ENCODE assay signal across 6 cellular contexts in the genomic region with DNA sequence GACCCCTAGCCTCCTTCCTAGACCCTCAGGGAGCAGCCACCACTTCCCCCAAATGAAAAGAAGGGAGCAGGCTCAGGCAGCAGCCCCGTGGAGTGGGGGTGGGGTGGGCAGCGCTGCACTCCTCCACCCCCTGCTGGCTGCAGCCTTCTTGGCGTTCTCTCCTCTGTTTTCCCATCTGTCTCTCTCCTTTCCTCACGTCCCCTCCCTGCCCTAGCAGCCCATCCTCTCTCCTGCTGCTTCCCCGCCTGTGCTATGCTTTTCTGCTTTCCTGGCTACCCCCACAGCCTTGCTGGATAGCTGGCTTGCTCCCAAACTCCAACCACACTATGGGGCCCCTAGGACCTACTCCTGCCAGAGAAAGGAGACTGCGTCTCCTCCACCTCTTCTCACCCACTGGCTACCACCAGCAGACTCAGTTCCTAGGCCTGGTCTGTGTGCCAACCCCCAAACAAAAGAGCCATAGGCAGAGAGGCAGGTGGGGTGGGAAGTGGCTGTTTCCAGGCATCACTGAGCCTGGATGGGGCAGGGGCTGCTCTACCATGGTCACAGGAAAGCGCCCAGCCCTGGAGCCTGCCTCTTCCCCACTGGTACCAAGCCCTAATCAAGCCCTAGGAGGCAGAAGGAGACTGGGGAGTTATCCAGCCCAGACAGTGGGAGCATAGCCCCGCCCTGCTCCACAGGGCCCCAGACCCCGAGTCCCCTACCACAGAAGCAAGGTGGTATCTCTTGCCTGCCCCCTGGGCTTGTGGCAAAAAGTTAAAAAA. TPM values are rescaled to one million over a fixed set of nuclear protein-coding genes. Genes with fewer than 3 reads are reported as not detected.
DNase-seq lines count a peak whose midpoint lies in the region; ATAC-seq and TF ChIP-seq lines count a peak whose summit lies in the region.

No MANE protein-coding gene starts in this region.

- CTCF ChIA-PET in Caco-2 (lab: Charles Lee), result no interaction called here

- peak in 1 of 2 experiments; percentile 50 for TF ChIP-seq CTCF in Caco-2 (IDR thresholded peaks at IDR 0.05; ENCODE audit: insufficient read depth in 1 of 2, low read depth in 1 of 2, low read length in 1 of 2, severe bottlenecking in 1 of 2, unreplicated experiment in 1 of 2)
- TF ChIP-seq CTCF in fibroblast of the aortic adventitia (IDR thresholded peaks at IDR 0.05; ENCODE audit: insufficient read depth, low read length), result peak; percentile 78

- H3K27me3 Mint-ChIP-seq in Caco-2 (ENCODE audit: insufficient read depth, unreplicated experiment), result no peaks in the 10 kb centered on the region

- H3K4me1 Mint-ChIP-seq in Caco-2 (ENCODE audit: low read depth, unreplicated experiment), result peaks cover 69% of the 10 kb centered on the region

- intact Hi-C loops in Caco-2 (cut with micrococcal nuclease; ENCODE audit: unreplicated experiment), result no loop called here

- no peak overlapping the region for H3K27ac Mint-ChIP-seq in Caco-2 (ENCODE audit: unreplicated experiment)

- no TSS peak for BruUV-seq in Caco-2 (replicated peaks; lab: Mats Ljungman, UMichigan)

- H3K9me3 ChIP-seq in Caco-2, result no peaks in the 10 kb centered on the region

- peaks cover 9% of the 10 kb centered on the region for H3K36me3 Mint-ChIP-seq in Caco-2 (ENCODE audit: insufficient read depth, unreplicated experiment)

- ATAC-seq in GM21619 (IDR thresholded peaks at IDR 0.05; ENCODE audit: unreplicated experiment) (no peak), HG03045 (IDR thresholded peaks at IDR 0.05; ENCODE audit: unreplicated experiment) (no peak)

- H3K4me3 ChIP-seq in Caco-2 (ENCODE audit: low read depth, low read length) (no peak overlapping the region), fibroblast of the aortic adventitia (ENCODE audit: low read depth, low read length) (no peak overlapping the region)

- no peaks in the 10 kb centered on the region; the same call in 1 of the 2 replicates for H3K36me3 ChIP-seq in Caco-2 (ENCODE audit: control insufficient read depth, insufficient read depth, low read length)

- POLR2A ChIA-PET in Caco-2 (lab: Charles Lee), result no interaction called here

- no peaks in the 10 kb centered on the region for H3K9me3 Mint-ChIP-seq in Caco-2 (ENCODE audit: unreplicated experiment)

- H3K4me1 ChIP-seq in Caco-2, result peaks cover 64% of the 10 kb centered on the region

- DNase-seq in Caco-2 (peak in 1 of 2 experiments; percentile 48), NCI-H2227 treated with DMSO at 0.1 percent for 48 hours (lab: John Stamatoyannopoulos, UW) (peak; percentile 54), fibroblast of the aortic adventitia (ENCODE audit: low read depth) (peak; percentile 57), RKO (ENCODE audit: low spot score) (no peak)

- H3K27me3 ChIP-seq in Caco-2 (replicated peaks; ENCODE audit: control insufficient read depth, insufficient read depth, low read length), result no peaks in the 10 kb centered on the region

- H3K4me3 Mint-ChIP-seq in Caco-2 (ENCODE audit: unreplicated experiment), result peak overlapping the region; percentile 42

RNA-seq across cellular contexts. Expression of a gene that starts 3.4 kb away (rescaled TPM):
- total RNA-seq in Caco-2 (2022), result 4.6 and 6.3 TPM in 2 replicates
- total RNA-seq in fibroblast of the aortic adventitia (ENCODE audit: low replicate concordance), result 0.08 and 0.36 TPM in 2 replicates

RNA-seq across cellular contexts. Expression of a gene that starts 3.8 kb away (rescaled TPM):
- total RNA-seq in Caco-2 (2022), result 67.9 and 103 TPM in 2 replicates
- not detected in 2 replicates for total RNA-seq in fibroblast of the aortic adventitia (ENCODE audit: low replicate concordance)

RNA-seq across cellular contexts. Expression of a gene that starts 13.9 kb away (rescaled TPM):
- total RNA-seq in Caco-2 (2022) (0.86 and 0.95 TPM in 2 replicates), fibroblast of the aortic adventitia (ENCODE audit: low replicate concordance) (6.7 and 16.2 TPM in 2 replicates)

RNA-seq across cellular contexts. Expression of a gene that starts 27.9 kb away (rescaled TPM):
- total RNA-seq in Caco-2 (2022) (67.5 and 74.7 TPM in 2 replicates), fibroblast of the aortic adventitia (ENCODE audit: low replicate concordance) (24.5 and 44.1 TPM in 2 replicates)

RNA-seq across cellular contexts. Expression of a gene that starts 31.1 kb away (rescaled TPM):
- 13.4 and 15.4 TPM in 2 replicates for total RNA-seq in Caco-2 (2022)
- total RNA-seq in fibroblast of the aortic adventitia (ENCODE audit: low replicate concordance), result 8.1 and 8.9 TPM in 2 replicates

Comparison
In these comparisons a context has a peak if more than half of its experiments do, and no peak if none do; other contexts are left out.
1. RNA of a gene that starts 3.8 kb away (total RNA-seq): 67.9 to 103 TPM in Caco-2; not detected in fibroblast of the aortic adventitia; every median in the first group is over 10 times any median in the second.